8 cellular contexts compared by ENCODE assay signal in genomic region chr10:100562008-100562672, GRCh38. TPM values are rescaled to one million over a fixed set of nuclear protein-coding genes. Genes with fewer than 3 reads are reported as not detected.
A peak's percentile ranks its signal among the peaks of the same experiment; 100 is the strongest.
DNase-seq lines count a peak whose midpoint lies in the region; ATAC-seq and TF ChIP-seq lines count a peak whose summit lies in the region.

No MANE protein-coding gene starts in this region.

- H3K36me3 ChIP-seq in CD8-positive, alpha-beta memory T cell (ENCODE audit: insufficient read depth, low read length) = no peaks in the 10 kb centered on the region

- peak overlapping the region; percentile 15 for H3K4me3 ChIP-seq in CD8-positive, alpha-beta memory T cell (ENCODE audit: low read length)
- no peak overlapping the region for H3K4me3 ChIP-seq in NB4 (ENCODE audit: low read depth, low read length)

- CTCF ChIA-PET in CD8-positive, alpha-beta memory T cell (lab: Charles Lee) = interaction anchor here (0.9 to 3.5 kb wide), 6 partner anchors 11 to 455 kb away, joined by 3 to 17 read pairs (median 4); no protein-coding TSS in a partner anchor
- CTCF ChIA-PET in activated CD8-positive, alpha-beta T cell treated with anti-CD3 and anti-CD28 coated beads for 36 hours (lab: Charles Lee) = interaction anchor here (0.6 to 5.8 kb wide), 28 partner anchors 8 to 452 kb away, joined by 3 to 57 read pairs (median 4); partner anchors contain the start of gene HIF1AN

- TF ChIP-seq POLR2A in NB4 (IDR thresholded peaks at IDR 0.05; ENCODE audit: extremely low read depth, insufficient read length) = no peak

- peak overlapping the region in 5 of 7 donors; percentile 39 to 77 (median 57) for H3K4me3 Mint-ChIP-seq in CD8-positive, alpha-beta memory T cell
- no peak overlapping the region for H3K4me3 Mint-ChIP-seq in activated CD8-positive, alpha-beta T cell treated with anti-CD3 and anti-CD28 coated beads for 36 hours
- no peak overlapping the region for H3K4me3 Mint-ChIP-seq in memory B cell

- H3K9me3 Mint-ChIP-seq in CD8-positive, alpha-beta memory T cell = no peaks in the 10 kb centered on the region
- H3K9me3 Mint-ChIP-seq in activated CD8-positive, alpha-beta T cell treated with anti-CD3 and anti-CD28 coated beads for 36 hours = no peaks in the 10 kb centered on the region
- H3K9me3 Mint-ChIP-seq in memory B cell = no peaks in the 10 kb centered on the region

- DNase-seq in CD8-positive, alpha-beta memory T cell = peak; percentile 55 to 76 (median 69)
- peak; percentile 74 for DNase-seq in NB4 (ENCODE audit: low read depth)
- peak; percentile 83 for DNase-seq in activated CD8-positive, alpha-beta T cell treated with anti-CD3 and anti-CD28 coated beads for 36 hours
- peak; percentile 71 for DNase-seq in effector CD4-positive, alpha-beta T cell
- peak; percentile 70 to 71 for DNase-seq in memory B cell (ENCODE audit: low spot score in 2 of 2)
- peak; percentile 65 to 68 for DNase-seq in stimulated activated CD8-positive, alpha-beta memory T cell treated with anti-CD3 and anti-CD28 coated beads, Interleukin-15, amount 100 ng/mL, for 48 hours (ENCODE audit: low read depth in 2 of 2)

- POLR2A ChIA-PET in CD8-positive, alpha-beta memory T cell (lab: Charles Lee) = no interaction called here
- POLR2A ChIA-PET in activated CD8-positive, alpha-beta T cell treated with anti-CD3 and anti-CD28 coated beads for 36 hours (lab: Charles Lee) = interaction anchor here (0.6 to 1.2 kb wide), 3 partner anchors 13 to 330 kb away, joined by 3 read pairs; no protein-coding TSS in a partner anchor

- peaks cover 16% of the 10 kb centered on the region for H3K27me3 ChIP-seq in CD8-positive, alpha-beta memory T cell (ENCODE audit: insufficient read depth, low read length, poor library complexity, severe bottlenecking)

- H3K27me3 Mint-ChIP-seq in CD8-positive, alpha-beta memory T cell = peaks cover 35 to 40% of the 10 kb centered on the region in 2 donors
- peaks cover 35% of the 10 kb centered on the region for H3K27me3 Mint-ChIP-seq in activated CD8-positive, alpha-beta T cell treated with anti-CD3 and anti-CD28 coated beads for 36 hours
- H3K27me3 Mint-ChIP-seq in memory B cell = peaks cover 35% of the 10 kb centered on the region

- no peak overlapping the region for H3K27ac ChIP-seq in CD8-positive, alpha-beta memory T cell (ENCODE audit: low read depth, low read length)

- peaks cover 13% of the 10 kb centered on the region for H3K4me1 ChIP-seq in CD8-positive, alpha-beta memory T cell (ENCODE audit: insufficient read depth, low read length)

- H3K36me3 Mint-ChIP-seq in CD8-positive, alpha-beta memory T cell = peaks cover under 1 to 18% (median 8%) of the 10 kb centered on the region in 3 donors
- peaks cover 2% of the 10 kb centered on the region for H3K36me3 Mint-ChIP-seq in activated CD8-positive, alpha-beta T cell treated with anti-CD3 and anti-CD28 coated beads for 36 hours (ENCODE audit: low read depth)
- peaks cover 9% of the 10 kb centered on the region for H3K36me3 Mint-ChIP-seq in memory B cell

- peak; percentile 54 for TF ChIP-seq CTCF in NB4 (IDR thresholded peaks at IDR 0.05; ENCODE audit: low read depth, low read length)
- TF ChIP-seq CTCF in activated CD8-positive, alpha-beta T cell treated with anti-CD3 and anti-CD28 coated beads for 36 hours (IDR thresholded peaks at IDR 0.05) = peak; percentile 99

- H3K9me3 ChIP-seq in CD8-positive, alpha-beta memory T cell (ENCODE audit: low read length) = no peaks in the 10 kb centered on the region

- peak; percentile 68 for ATAC-seq in GM21723 (IDR thresholded peaks at IDR 0.05; ENCODE audit: unreplicated experiment)
- ATAC-seq in activated CD8-positive, alpha-beta T cell treated with anti-CD3 and anti-CD28 coated beads for 36 hours = peak; percentile 97
- ATAC-seq in memory B cell (ENCODE audit: low read depth) = peak; percentile 97
- no peak for ATAC-seq in GM18517 (IDR thresholded peaks at IDR 0.05; ENCODE audit: unreplicated experiment)

- H3K27ac Mint-ChIP-seq in CD8-positive, alpha-beta memory T cell = peak overlapping the region in 1 of 8 donors; percentile 31
- H3K27ac Mint-ChIP-seq in activated CD8-positive, alpha-beta T cell treated with anti-CD3 and anti-CD28 coated beads for 36 hours = no peak overlapping the region
- no peak overlapping the region for H3K27ac Mint-ChIP-seq in memory B cell

- intact Hi-C loops in activated CD8-positive, alpha-beta T cell treated with anti-CD3 and anti-CD28 coated beads for 36 hours (cut with micrococcal nuclease) = loop anchor here (5.0 kb wide), 2 partner anchors 180 to 315 kb away; no protein-coding TSS in a partner anchor

- peaks cover 11 to 18% (median 17%) of the 10 kb centered on the region in 3 donors for H3K4me1 Mint-ChIP-seq in CD8-positive, alpha-beta memory T cell
- H3K4me1 Mint-ChIP-seq in activated CD8-positive, alpha-beta T cell treated with anti-CD3 and anti-CD28 coated beads for 36 hours (ENCODE audit: low read depth) = peaks cover 9% of the 10 kb centered on the region
- peaks cover 4% of the 10 kb centered on the region for H3K4me1 Mint-ChIP-seq in memory B cell

RNA-seq across cellular contexts. Expression of gene HIF1AN, which starts 26.4 kb away (rescaled TPM):
- total RNA-seq in CD8-positive, alpha-beta memory T cell = 10 to 100 TPM; 48.6 to 52.8 TPM
- 29.7 TPM for polyA plus RNA-seq in CD8-positive, alpha-beta memory T cell
- 10 to 100 TPM; 35.3 to 36.5 TPM for total RNA-seq in activated CD8-positive, alpha-beta T cell treated with anti-CD3 and anti-CD28 coated beads for 36 hours

RNA-seq across cellular contexts. Expression of gene NDUFB8, which starts 32.5 kb away (rescaled TPM):
- total RNA-seq in CD8-positive, alpha-beta memory T cell = 100 to 1,000 TPM; 242 to 246 TPM
- 488 TPM for polyA plus RNA-seq in CD8-positive, alpha-beta memory T cell
- total RNA-seq in activated CD8-positive, alpha-beta T cell treated with anti-CD3 and anti-CD28 coated beads for 36 hours = 100 to 1,000 TPM; 365 to 384 TPM

RNA-seq across cellular contexts. Expression of gene SEC31B, which starts 42.5 kb away (rescaled TPM):
- 10 to 100 TPM; 15.4 to 15.8 TPM for total RNA-seq in CD8-positive, alpha-beta memory T cell
- 2.3 TPM for polyA plus RNA-seq in CD8-positive, alpha-beta memory T cell
- 10 to 100 TPM; 34.2 to 40.6 TPM for total RNA-seq in activated CD8-positive, alpha-beta T cell treated with anti-CD3 and anti-CD28 coated beads for 36 hours

Comparison
In these comparisons a context has a peak if more than half of its experiments do, and no peak if none do; other contexts are left out.
1. H3K4me3 Mint-ChIP-seq: peak in CD8-positive, alpha-beta memory T cell (5 of 7); none in activated CD8-positive, alpha-beta T cell treated with anti-CD3 and anti-CD28 coated beads for 36 hours (single experiment) and memory B cell (single experiment).
2. Peak in every context shown above with its lines, with median percentiles within 50 percentile points of each other: DNase-seq.